Comparison of ENCODE assay signal across 18 cellular contexts in genomic region chr20:9647741-9648140, GRCh38.
A peak's percentile ranks its signal among the peaks of the same experiment; 100 is the strongest.
DNase-seq lines count a peak whose midpoint lies in the region; TF ChIP-seq lines count a peak whose summit lies in the region.
"Had no signal": no experiment of that assay in that cellular context is flagged by ENCODE, and none has a peak within 500 bp of the region (broad histone marks: within the 10 kb centered on the region; RNA-seq: fewer than 3 reads in every experiment).

No MANE protein-coding gene starts in this region.

- DNase-seq in G401 (ENCODE audit: low spot score) (peak; percentile 83), cerebellum (ENCODE audit: low spot score) (peak; percentile 69), neural progenitor cell (ENCODE audit: low spot score) (no peak), NCI-H1417 (lab: John Stamatoyannopoulos, UW) (no peak), SHP77 (lab: John Stamatoyannopoulos, UW) (no peak)
- DNase-seq: AML-193; Caco-2; Calu3; CD4-positive, alpha-beta T cell; CD8-positive, alpha-beta T cell; DMS79 treated with DMSO at 0.1 percent for 48 hours; GDM1 had no signal

- in situ Hi-C loops in G401 (cut with HindIII; ENCODE audit: low sequenced_read_pairs), result no loop called here

- no peaks in the 10 kb centered on the region for H3K36me3 Mint-ChIP-seq in neural progenitor cell
- H3K36me3 Mint-ChIP-seq: CD8-positive, alpha-beta T cell had no signal

- H3K4me1 ChIP-seq in neural progenitor cell, result no peaks in the 10 kb centered on the region
- H3K4me1 ChIP-seq: A549; BLaER1 treated with 17β-estradiol and CSF1 and Interleukin-3, amounts not matched to agents 10 nM and 100 nM; Caco-2 had no signal

- no peak overlapping the region for H3K4me2 ChIP-seq in neural progenitor cell
- H3K4me2 ChIP-seq: A549; BLaER1 treated with 17β-estradiol and CSF1 and Interleukin-3, amounts not matched to agents 10 nM and 100 nM had no signal

- H3K27ac ChIP-seq in neural progenitor cell, result no peak overlapping the region
- H3K27ac ChIP-seq: 22Rv1; A549; BLaER1 treated with 17β-estradiol and CSF1 and Interleukin-3, amounts not matched to agents 10 nM and 100 nM; C4-2B had no signal

- no peak overlapping the region for H3K9ac ChIP-seq in neural progenitor cell
- H3K9ac ChIP-seq: BLaER1 treated with 17β-estradiol and CSF1 and Interleukin-3, amounts not matched to agents 10 nM and 100 nM had no signal

- H2AFZ ChIP-seq in neural progenitor cell (replicated peaks), result no peak overlapping the region

- H3F3A ChIP-seq in neural progenitor cell (ENCODE audit: low read depth), result no peaks in the 10 kb centered on the region

- H3K4me3 Mint-ChIP-seq in neural progenitor cell, result no peak overlapping the region
- H3K4me3 Mint-ChIP-seq: B cell; CD4-positive, alpha-beta T cell; CD8-positive, alpha-beta T cell had no signal

- TF ChIP-seq CTCF in neural progenitor cell (IDR thresholded peaks at IDR 0.05), result no peak

- H3K9me3 ChIP-seq in neural progenitor cell (ENCODE audit: low read depth), result no peaks in the 10 kb centered on the region
- H3K9me3 ChIP-seq: A549; BLaER1 treated with 17β-estradiol and CSF1 and Interleukin-3, amounts not matched to agents 10 nM and 100 nM; Caco-2 had no signal

- H3K36me3 ChIP-seq in neural progenitor cell, result no peaks in the 10 kb centered on the region
- H3K36me3 ChIP-seq: BLaER1 treated with 17β-estradiol and CSF1 and Interleukin-3, amounts not matched to agents 10 nM and 100 nM had no signal

- H3K27me3 Mint-ChIP-seq in neural progenitor cell (ENCODE audit: insufficient read depth, low read depth), result peaks cover 7% of the 10 kb centered on the region
- H3K27me3 Mint-ChIP-seq: CD4-positive, alpha-beta T cell had no signal

- H4K20me1 ChIP-seq in neural progenitor cell (ENCODE audit: low read depth), result no peaks in the 10 kb centered on the region
- H4K20me1 ChIP-seq: BLaER1 treated with 17β-estradiol and CSF1 and Interleukin-3, amounts not matched to agents 10 nM and 100 nM had no signal

- H3K4me3 ChIP-seq in neural progenitor cell, result no peak overlapping the region
- H3K4me3 ChIP-seq: A549; BLaER1 treated with 17β-estradiol and CSF1 and Interleukin-3, amounts not matched to agents 10 nM and 100 nM; GM12878 had no signal

- H3K4me1 Mint-ChIP-seq in neural progenitor cell, result peaks cover 9% of the 10 kb centered on the region
- H3K4me1 Mint-ChIP-seq: B cell had no signal

- peak overlapping the region; percentile 46 for H3K27ac Mint-ChIP-seq in neural progenitor cell
- H3K27ac Mint-ChIP-seq: B cell; CD4-positive, alpha-beta T cell; CD8-positive, alpha-beta T cell had no signal

- no peaks in the 10 kb centered on the region for H3K9me3 Mint-ChIP-seq in neural progenitor cell
- H3K9me3 Mint-ChIP-seq: CD4-positive, alpha-beta T cell; CD8-positive, alpha-beta T cell had no signal

- no peaks in the 10 kb centered on the region for H3K79me2 ChIP-seq in neural progenitor cell (ENCODE audit: low read depth)

- no peaks in the 10 kb centered on the region for H3K27me3 ChIP-seq in neural progenitor cell
- H3K27me3 ChIP-seq: BLaER1 treated with 17β-estradiol and CSF1 and Interleukin-3, amounts not matched to agents 10 nM and 100 nM had no signal

Comparison
In these comparisons a context has a peak if more than half of its experiments do, and no peak if none do; other contexts are left out.
1. DNase-seq: peak in G401 (single experiment) and cerebellum (single experiment); none in neural progenitor cell (single experiment), NCI-H1417 (0 of 3) and SHP77 (0 of 2).